ENCODE assay signal across 1 cellular context in genomic region chr1:169312084-169312954, GRCh38.
TF ChIP-seq lines count a peak whose summit lies in the region.

No MANE protein-coding gene starts in this region.

TF ChIP-seq in K562, 482 proteins besides CTCF, POLR2A, EP300 and RAD21 (continued from another document and continues in another):
- TF ChIP-seq CREB3 (tag; conservative IDR thresholded peaks at IDR 0.05; ENCODE audit: low read depth), result peak; percentile 74
- TF ChIP-seq NFIX (CRISPR knock-in tag; IDR thresholded peaks at IDR 0.05; ENCODE audit: low read depth), result no peak
- peak; percentile 96 for TF ChIP-seq JUND (IDR thresholded peaks at IDR 0.05; ENCODE audit: borderline replicate concordance, low read depth, low read length)
- TF ChIP-seq JUND (tag; IDR thresholded peaks at IDR 0.05; ENCODE audit: borderline replicate concordance, low read depth, low read length), result peak; percentile 98
- no peak for TF ChIP-seq HMGXB4 (CRISPR knock-in tag; IDR thresholded peaks at IDR 0.05)
- TF ChIP-seq GTF2F1 (IDR thresholded peaks at IDR 0.05; ENCODE audit: low read depth, low read length), result no peak
- TF ChIP-seq ETS2 (tag; IDR thresholded peaks at IDR 0.05; ENCODE audit: borderline replicate concordance, poor library complexity, severe bottlenecking), result no peak
- no peak for TF ChIP-seq WHSC1 (IDR thresholded peaks at IDR 0.05; ENCODE audit: low read length)
- TF ChIP-seq CREBBP (IDR thresholded peaks at IDR 0.05; ENCODE audit: low read depth, low read length), result no peak
- TF ChIP-seq SOX6 (IDR thresholded peaks at IDR 0.05), result peak; percentile 95
- TF ChIP-seq, protein P1, sequence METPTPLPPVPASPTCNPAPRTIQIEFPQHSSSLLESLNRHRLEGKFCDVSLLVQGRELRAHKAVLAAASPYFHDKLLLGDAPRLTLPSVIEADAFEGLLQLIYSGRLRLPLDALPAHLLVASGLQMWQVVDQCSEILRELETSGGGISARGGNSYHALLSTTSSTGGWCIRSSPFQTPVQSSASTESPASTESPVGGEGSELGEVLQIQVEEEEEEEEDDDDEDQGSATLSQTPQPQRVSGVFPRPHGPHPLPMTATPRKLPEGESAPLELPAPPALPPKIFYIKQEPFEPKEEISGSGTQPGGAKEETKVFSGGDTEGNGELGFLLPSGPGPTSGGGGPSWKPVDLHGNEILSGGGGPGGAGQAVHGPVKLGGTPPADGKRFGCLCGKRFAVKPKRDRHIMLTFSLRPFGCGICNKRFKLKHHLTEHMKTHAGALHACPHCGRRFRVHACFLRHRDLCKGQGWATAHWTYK (CRISPR knock-in tag; IDR thresholded peaks at IDR 0.05), result 0 out of 2 replicates have a peak, but pooled peaks have one; percentile 5
- TF ChIP-seq ZNF212 (CRISPR knock-in tag; IDR thresholded peaks at IDR 0.05), result no peak
- TF ChIP-seq SRSF7 (optimal IDR thresholded peaks at IDR 0.05; ENCODE audit: low read depth, low read length), result no peak
- TF ChIP-seq, protein P2, sequence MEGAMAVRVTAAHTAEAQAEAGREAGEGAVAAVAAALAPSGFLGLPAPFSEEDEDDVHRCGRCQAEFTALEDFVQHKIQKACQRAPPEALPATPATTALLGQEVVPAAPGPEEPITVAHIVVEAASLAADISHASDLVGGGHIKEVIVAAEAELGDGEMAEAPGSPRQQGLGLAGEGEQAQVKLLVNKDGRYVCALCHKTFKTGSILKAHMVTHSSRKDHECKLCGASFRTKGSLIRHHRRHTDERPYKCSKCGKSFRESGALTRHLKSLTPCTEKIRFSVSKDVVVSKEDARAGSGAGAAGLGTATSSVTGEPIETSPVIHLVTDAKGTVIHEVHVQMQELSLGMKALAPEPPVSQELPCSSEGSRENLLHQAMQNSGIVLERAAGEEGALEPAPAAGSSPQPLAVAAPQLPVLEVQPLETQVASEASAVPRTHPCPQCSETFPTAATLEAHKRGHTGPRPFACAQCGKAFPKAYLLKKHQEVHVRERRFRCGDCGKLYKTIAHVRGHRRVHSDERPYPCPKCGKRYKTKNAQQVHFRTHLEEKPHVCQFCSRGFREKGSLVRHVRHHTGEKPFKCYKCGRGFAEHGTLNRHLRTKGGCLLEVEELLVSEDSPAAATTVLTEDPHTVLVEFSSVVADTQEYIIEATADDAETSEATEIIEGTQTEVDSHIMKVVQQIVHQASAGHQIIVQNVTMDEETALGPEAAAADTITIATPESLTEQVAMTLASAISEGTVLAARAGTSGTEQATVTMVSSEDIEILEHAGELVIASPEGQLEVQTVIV (CRISPR knock-in tag; IDR thresholded peaks at IDR 0.05; ENCODE audit: borderline replicate concordance), result peak; percentile 49; the same call in 1 of the 2 replicates
- TF ChIP-seq ZZZ3 (IDR thresholded peaks at IDR 0.05), result no peak
- TF ChIP-seq YY1 (IDR thresholded peaks at IDR 0.05; ENCODE audit: borderline replicate concordance in 1 of 3, control insufficient read depth in 1 of 3, extremely low read depth in 1 of 3, insufficient read depth in 3 of 3, insufficient read length in 1 of 3, insufficient replicate concordance in 2 of 3, low read depth in 1 of 3, low read length in 2 of 3), result no peak
- no peak for TF ChIP-seq ZNF785 (CRISPR knock-in tag; IDR thresholded peaks at IDR 0.05)
- TF ChIP-seq SIX5 (IDR thresholded peaks at IDR 0.05; ENCODE audit: borderline replicate concordance in 1 of 2, insufficient read depth in 1 of 2, low read depth in 1 of 2, low read length in 2 of 2), result no peak
- TF ChIP-seq ZFX (CRISPR knock-in tag; IDR thresholded peaks at IDR 0.05), result peak; percentile 47; the same call in 1 of the 2 replicates
- peak; percentile 94 for TF ChIP-seq ATF3 (IDR thresholded peaks at IDR 0.05)
- peak; percentile 91 for TF ChIP-seq ATF3 (CRISPR knock-in tag; conservative IDR thresholded peaks at IDR 0.05)
- peak; percentile 94 for TF ChIP-seq ARID1B (IDR thresholded peaks at IDR 0.05)
- TF ChIP-seq POLR2AphosphoS5 (IDR thresholded peaks at IDR 0.05; ENCODE audit: control insufficient read depth, insufficient read depth, low read depth, low read length), result no peak; the same call in 1 of the 2 replicates
- no peak for TF ChIP-seq TARDBP (IDR thresholded peaks at IDR 0.05)
- TF ChIP-seq FOXP4 (CRISPR knock-in tag; IDR thresholded peaks at IDR 0.05; ENCODE audit: borderline replicate concordance), result no peak
- no peak for TF ChIP-seq ZNF146 (CRISPR knock-in tag; IDR thresholded peaks at IDR 0.05; ENCODE audit: unreplicated experiment)
- TF ChIP-seq ZNF263 (CRISPR knock-in tag; IDR thresholded peaks at IDR 0.05; ENCODE audit: borderline replicate concordance), result no peak
- no peak for TF ChIP-seq ZC3H8 (IDR thresholded peaks at IDR 0.05)
- TF ChIP-seq CBX3 (IDR thresholded peaks at IDR 0.05; ENCODE audit: borderline replicate concordance in 1 of 2, low read length in 2 of 2), result peak in 1 of 2 experiments; percentile 89; a peak in 2 of 3 replicates
- no peak for TF ChIP-seq ZNF561 (CRISPR knock-in tag; conservative IDR thresholded peaks at IDR 0.05)
- TF ChIP-seq HLTF (IDR thresholded peaks at IDR 0.05), result no peak
- no peak for TF ChIP-seq CREB3L1 (IDR thresholded peaks at IDR 0.05; ENCODE audit: borderline replicate concordance, low read depth)
- no peak for TF ChIP-seq TCF7 (IDR thresholded peaks at IDR 0.05; ENCODE audit: borderline replicate concordance)
- TF ChIP-seq PURB (CRISPR knock-in tag; IDR thresholded peaks at IDR 0.05; ENCODE audit: low read depth), result no peak
- TF ChIP-seq ZNF507 (tag; conservative IDR thresholded peaks at IDR 0.05), result no peak
- TF ChIP-seq, protein P3, sequence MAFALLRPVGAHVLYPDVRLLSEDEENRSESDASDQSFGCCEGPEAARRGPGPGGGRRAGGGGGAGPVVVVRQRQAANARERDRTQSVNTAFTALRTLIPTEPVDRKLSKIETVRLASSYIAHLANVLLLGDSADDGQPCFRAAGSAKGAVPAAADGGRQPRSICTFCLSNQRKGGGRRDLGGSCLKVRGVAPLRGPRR (CRISPR knock-in tag; IDR thresholded peaks at IDR 0.05), result no peak
- TF ChIP-seq, protein P4, sequence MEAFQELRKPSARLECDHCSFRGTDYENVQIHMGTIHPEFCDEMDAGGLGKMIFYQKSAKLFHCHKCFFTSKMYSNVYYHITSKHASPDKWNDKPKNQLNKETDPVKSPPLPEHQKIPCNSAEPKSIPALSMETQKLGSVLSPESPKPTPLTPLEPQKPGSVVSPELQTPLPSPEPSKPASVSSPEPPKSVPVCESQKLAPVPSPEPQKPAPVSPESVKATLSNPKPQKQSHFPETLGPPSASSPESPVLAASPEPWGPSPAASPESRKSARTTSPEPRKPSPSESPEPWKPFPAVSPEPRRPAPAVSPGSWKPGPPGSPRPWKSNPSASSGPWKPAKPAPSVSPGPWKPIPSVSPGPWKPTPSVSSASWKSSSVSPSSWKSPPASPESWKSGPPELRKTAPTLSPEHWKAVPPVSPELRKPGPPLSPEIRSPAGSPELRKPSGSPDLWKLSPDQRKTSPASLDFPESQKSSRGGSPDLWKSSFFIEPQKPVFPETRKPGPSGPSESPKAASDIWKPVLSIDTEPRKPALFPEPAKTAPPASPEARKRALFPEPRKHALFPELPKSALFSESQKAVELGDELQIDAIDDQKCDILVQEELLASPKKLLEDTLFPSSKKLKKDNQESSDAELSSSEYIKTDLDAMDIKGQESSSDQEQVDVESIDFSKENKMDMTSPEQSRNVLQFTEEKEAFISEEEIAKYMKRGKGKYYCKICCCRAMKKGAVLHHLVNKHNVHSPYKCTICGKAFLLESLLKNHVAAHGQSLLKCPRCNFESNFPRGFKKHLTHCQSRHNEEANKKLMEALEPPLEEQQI (IDR thresholded peaks at IDR 0.05), result peak; percentile 83
- no peak for TF ChIP-seq KDM2B (CRISPR knock-in tag; IDR thresholded peaks at IDR 0.05)
- TF ChIP-seq ZNF184 (CRISPR knock-in tag; IDR thresholded peaks at IDR 0.05), result no peak
- no peak for TF ChIP-seq ZNF436 (CRISPR knock-in tag; IDR thresholded peaks at IDR 0.05)
- TF ChIP-seq POLR3A (IDR thresholded peaks at IDR 0.05; ENCODE audit: borderline replicate concordance, extremely low read depth, insufficient read depth, insufficient read length), result no peak
- TF ChIP-seq OTX1 (CRISPR knock-in tag; IDR thresholded peaks at IDR 0.05), result no peak
- no peak for TF ChIP-seq ZNF124 (CRISPR knock-in tag; IDR thresholded peaks at IDR 0.05)
- TF ChIP-seq ZNF280B (CRISPR knock-in tag; IDR thresholded peaks at IDR 0.05), result no peak
- no peak for TF ChIP-seq PHTF2 (CRISPR knock-in tag; IDR thresholded peaks at IDR 0.05)
